Comparison of ENCODE assay signal across 15 cellular contexts in genomic region chr7:130351664-130352015, GRCh38. TPM values are rescaled to one million over a fixed set of nuclear protein-coding genes. Genes with fewer than 3 reads are reported as not detected.
DNase-seq lines count a peak whose midpoint lies in the region; ATAC-seq and TF ChIP-seq lines count a peak whose summit lies in the region.
"Had no signal": no experiment of that assay in that cellular context is flagged by ENCODE, and none has a peak within 500 bp of the region (broad histone marks: within the 10 kb centered on the region; RNA-seq: fewer than 3 reads in every experiment).

No MANE protein-coding gene starts in this region.

- no peaks in the 10 kb centered on the region for H3F3A ChIP-seq in GM23338 (replicated peaks; ENCODE audit: low read depth)

- no peak overlapping the region for H3K4me3 Mint-ChIP-seq in GM23338
- H3K4me3 Mint-ChIP-seq: central memory CD8-positive, alpha-beta T cell had no signal

- in situ Hi-C loops in gastrocnemius medialis (cut with MboI; ENCODE audit: low sequenced_read_pairs in 4 of 4): no loop called here
- in situ Hi-C loops in HAP-1 (cut with MboI; ENCODE audit: low sequenced_read_pairs): no loop called here

- no peak for TF ChIP-seq POLR2A in gastrocnemius medialis (IDR thresholded peaks at IDR 0.05)

- H3K4me2 ChIP-seq in GM23338 (0 out of 2 replicates have a peak overlapping the region, but pooled peaks have one; percentile 2), OCI-LY7 (ENCODE audit: low read length) (peak overlapping the region; percentile 12; the same call in 1 of the 2 replicates)

- H3K9me3 Mint-ChIP-seq in GM23338: 0 out of 3 replicates have a peak, but pooled peaks cover 3% of the 10 kb centered on the region
- H3K9me3 Mint-ChIP-seq: activated T-helper 2 cell treated with anti-CD3 and anti-CD28 coated beads, Interferon-gamma antibody, Interleukin-2, Interleukin-4, amounts not matched to agents 10 μg/mL and 5 μg/mL and 100 μg/mL, durations not matched to agents 14 hours and 24 hours and 36 hours; central memory CD8-positive, alpha-beta T cell; naive thymus-derived CD4-positive, alpha-beta T cell had no signal

- H3K9me2 ChIP-seq in GM23338 (ENCODE audit: insufficient read depth) (no peaks in the 10 kb centered on the region; the same call in 1 of the 2 replicates), OCI-LY7 (ENCODE audit: insufficient read depth, low read length) (no peaks in the 10 kb centered on the region)

- H3K79me2 ChIP-seq in GM23338 (replicated peaks; ENCODE audit: insufficient read depth) (no peaks in the 10 kb centered on the region), OCI-LY7 (ENCODE audit: insufficient read depth, low read depth, low read length) (no peaks in the 10 kb centered on the region)

- H3K9me3 ChIP-seq in OCI-LY7 (ENCODE audit: low read length) (no peaks in the 10 kb centered on the region), left ventricle myocardium inferior (replicated peaks) (no peaks in the 10 kb centered on the region), gastrocnemius medialis (no peaks in the 10 kb centered on the region), HAP-1 (no peaks in the 10 kb centered on the region)

- no peaks in the 10 kb centered on the region; the same call in 2 of the 3 replicates for H3K36me3 Mint-ChIP-seq in GM23338 (ENCODE audit: low read depth)

- H2AFZ ChIP-seq in GM23338 (peak overlapping the region; percentile 81), OCI-LY7 (ENCODE audit: low read length) (no peak overlapping the region)

- H3K27ac ChIP-seq in GM23338 (ENCODE audit: low read depth) (no peak overlapping the region), OCI-LY7 (ENCODE audit: low read depth, low read length, poor library complexity, severe bottlenecking) (no peak overlapping the region), left ventricle myocardium inferior (replicated peaks) (peak overlapping the region; percentile 75), gastrocnemius medialis (peak overlapping the region; percentile 43 to 72 (median 64))

- H3K27ac Mint-ChIP-seq in GM23338: 0 out of 2 replicates have a peak overlapping the region, but pooled peaks have one; percentile 21
- H3K27ac Mint-ChIP-seq: activated T-helper 2 cell treated with anti-CD3 and anti-CD28 coated beads, Interferon-gamma antibody, Interleukin-2, Interleukin-4, amounts not matched to agents 10 μg/mL and 5 μg/mL and 100 μg/mL, durations not matched to agents 14 hours and 24 hours and 36 hours had no signal

- H4K20me1 ChIP-seq in GM23338 (replicated peaks; ENCODE audit: insufficient read depth) (no peaks in the 10 kb centered on the region), OCI-LY7 (ENCODE audit: insufficient read depth, low read length) (no peaks in the 10 kb centered on the region)

- peaks cover 25% of the 10 kb centered on the region for H3K27me3 Mint-ChIP-seq in GM23338 (ENCODE audit: insufficient read depth, low read depth, poor library complexity)

- peaks cover 42% of the 10 kb centered on the region for H3K4me1 Mint-ChIP-seq in GM23338
- H3K4me1 Mint-ChIP-seq: central memory CD8-positive, alpha-beta T cell had no signal

- DNase-seq in GM23338 (ENCODE audit: low spot score): no peak
- no peak for DNase-seq in OCI-LY7 (ENCODE audit: low spot score)
- DNase-seq in left ventricle myocardium inferior: no peak
- DNase-seq in gastrocnemius medialis: no peak
- no peak for DNase-seq in NOMO-1 treated with DMSO at 0.1 percent for 48 hours (lab: John Stamatoyannopoulos, UW; ENCODE audit: unreplicated experiment)
- DNase-seq in HAP-1 (ENCODE audit: low spot score in 2 of 2): no peak
- DNase-seq: activated CD4-positive, alpha-beta T cell treated with anti-CD3 and anti-CD28 coated beads, Interleukin-2, amount 50 U/mL, for 1 hour; C1 segment of cervical spinal cord; GF-D8; naive thymus-derived CD4-positive, alpha-beta T cell; stimulated activated CD4-positive, alpha-beta T cell treated with anti-CD3 and anti-CD28 coated beads, Interleukin-12 subunit alpha, Interleukin-12 subunit beta, amount 100 ng/mL, for 4 hours had no signal

- H3K4me1 ChIP-seq in GM23338 (ENCODE audit: insufficient read depth) (peaks cover 20% of the 10 kb centered on the region), OCI-LY7 (ENCODE audit: insufficient read depth, low read length, poor library complexity, severe bottlenecking) (no peaks in the 10 kb centered on the region), left ventricle myocardium inferior (peaks cover 34% of the 10 kb centered on the region), gastrocnemius medialis (peaks cover 8 to 14% of the 10 kb centered on the region in 2 donors), HAP-1 (no peaks in the 10 kb centered on the region)

- TF ChIP-seq CTCF in GM23338 (conservative IDR thresholded peaks at IDR 0.05; ENCODE audit: low read depth in 2 of 2): no peak
- no peak for TF ChIP-seq CTCF in OCI-LY7 (conservative IDR thresholded peaks at IDR 0.05; ENCODE audit: low read length)
- no peak for TF ChIP-seq CTCF in left ventricle myocardium inferior (IDR thresholded peaks at IDR 0.05; ENCODE audit: borderline replicate concordance)
- TF ChIP-seq CTCF in gastrocnemius medialis (IDR thresholded peaks at IDR 0.05 in 4 of 5, conservative IDR thresholded peaks at IDR 0.05 in 1 of 5): no peak

- intact Hi-C loops in OCI-LY7 (cut with micrococcal nuclease; ENCODE audit: unreplicated experiment): no loop called here
- intact Hi-C loops in left ventricle myocardium inferior (cut with micrococcal nuclease): no loop called here
- intact Hi-C loops in gastrocnemius medialis (cut with DNase I; ENCODE audit: low total_unique reads): loop anchor here (5.0 kb wide), 1 partner anchor 74 kb away; no protein-coding TSS in a partner anchor

- H3K4me3 ChIP-seq in GM23338 (no peak overlapping the region), OCI-LY7 (ENCODE audit: low read depth, low read length, poor library complexity, severe bottlenecking) (no peak overlapping the region), left ventricle myocardium inferior (no peak overlapping the region), gastrocnemius medialis (no peak overlapping the region), HAP-1 (no peak overlapping the region)

- ATAC-seq in GM23338: no peak; the same call in 2 of the 3 replicates
- no peak for ATAC-seq in gastrocnemius medialis
- no peak for ATAC-seq in HG02610 (IDR thresholded peaks at IDR 0.05; ENCODE audit: unreplicated experiment)
- ATAC-seq in HG03039 (IDR thresholded peaks at IDR 0.05; ENCODE audit: unreplicated experiment): no peak
- ATAC-seq: naive thymus-derived CD4-positive, alpha-beta T cell had no signal

- H3K27me3 ChIP-seq in GM23338 (ENCODE audit: insufficient read depth): no peaks in the 10 kb centered on the region
- peaks cover 14% of the 10 kb centered on the region for H3K27me3 ChIP-seq in left ventricle myocardium inferior (ENCODE audit: low read depth)
- H3K27me3 ChIP-seq in gastrocnemius medialis: peaks cover 0 to 10% (median 0%) of the 10 kb centered on the region in 3 donors
- H3K27me3 ChIP-seq in HAP-1 (ENCODE audit: low read depth): no peaks in the 10 kb centered on the region

- H3K36me3 ChIP-seq in GM23338 (ENCODE audit: insufficient read depth) (no peaks in the 10 kb centered on the region), OCI-LY7 (ENCODE audit: insufficient read depth, low read length) (no peaks in the 10 kb centered on the region), left ventricle myocardium inferior (no peaks in the 10 kb centered on the region), gastrocnemius medialis (no peaks in the 10 kb centered on the region), HAP-1 (replicated peaks) (no peaks in the 10 kb centered on the region)

- no TSS peak for BruUV-seq in OCI-LY7 (replicated peaks; lab: Mats Ljungman, UMichigan)

- POLR2A ChIA-PET in OCI-LY7 (lab: Charles Lee): interaction anchor here (0.6 kb wide), 1 partner anchor 96 kb away, joined by 3 read pairs; no protein-coding TSS in a partner anchor

- CTCF ChIA-PET in OCI-LY7 (lab: Charles Lee; ENCODE audit: unreplicated experiment): no interaction called here

RNA-seq across cellular contexts. Expression of gene CPA5, which starts 7.0 kb away (rescaled TPM):
- total RNA-seq in GM23338 (2014; rRNA removed; shearing (Covaris generic)): not detected in 2 replicates
- polyA plus RNA-seq in GM23338 (2016; fragmentation: Nextera tagmentation; extraction: Ambion mirVana): not detected in 2 replicates
- not detected in 2 replicates for total RNA-seq in OCI-LY7 (2014; rRNA removed; shearing (Covaris generic))
- total RNA-seq in OCI-LY7 (2022): not detected in 2 replicates
- total RNA-seq in left ventricle myocardium inferior: not detected
- total RNA-seq in gastrocnemius medialis: not detected

RNA-seq across cellular contexts. Expression of gene CPA1, which starts 28.7 kb away (rescaled TPM):
- total RNA-seq in GM23338 (2014; rRNA removed; shearing (Covaris generic)): not detected in 2 replicates
- not detected in 2 replicates for polyA plus RNA-seq in GM23338 (2016; fragmentation: Nextera tagmentation; extraction: Ambion mirVana)
- not detected in 2 replicates for total RNA-seq in OCI-LY7 (2014; rRNA removed; shearing (Covaris generic))
- not detected in 2 replicates for total RNA-seq in OCI-LY7 (2022)
- total RNA-seq in left ventricle myocardium inferior: not detected
- total RNA-seq in gastrocnemius medialis: not detected
- total RNA-seq: activated T-helper 2 cell treated with anti-CD3 and anti-CD28 coated beads, Interferon-gamma antibody, Interleukin-2, Interleukin-4, amounts not matched to agents 10 μg/mL and 5 μg/mL and 100 μg/mL, durations not matched to agents 14 hours and 24 hours and 36 hours; naive thymus-derived CD4-positive, alpha-beta T cell had no signal
- polyA plus RNA-seq: naive thymus-derived CD4-positive, alpha-beta T cell had no signal

RNA-seq across cellular contexts. Expression of gene CPA4, which starts 58.7 kb away (rescaled TPM):
- total RNA-seq in GM23338 (2014; rRNA removed; shearing (Covaris generic)): not detected in 2 replicates
- polyA plus RNA-seq in GM23338 (2016; fragmentation: Nextera tagmentation; extraction: Ambion mirVana): not detected in 2 replicates
- total RNA-seq in OCI-LY7 (2014; rRNA removed; shearing (Covaris generic)): not detected in 2 replicates
- total RNA-seq in OCI-LY7 (2022) (not detected in 2 replicates), left ventricle myocardium inferior (not detected), gastrocnemius medialis (not detected)
- total RNA-seq: activated T-helper 2 cell treated with anti-CD3 and anti-CD28 coated beads, Interferon-gamma antibody, Interleukin-2, Interleukin-4, amounts not matched to agents 10 μg/mL and 5 μg/mL and 100 μg/mL, durations not matched to agents 14 hours and 24 hours and 36 hours; naive thymus-derived CD4-positive, alpha-beta T cell had no signal
- polyA plus RNA-seq: naive thymus-derived CD4-positive, alpha-beta T cell had no signal

Comparison
In these comparisons a context has a peak if more than half of its experiments do, and no peak if none do; other contexts are left out.
1. H3K27ac ChIP-seq: peak in left ventricle myocardium inferior (single experiment) and gastrocnemius medialis (4 of 4); none in GM23338 (single experiment) and OCI-LY7 (single experiment).